ENCODE assay signal across 9 cellular contexts in genomic region chr13:46288570-46289259, GRCh38.
DNase-seq lines count a peak whose midpoint lies in the region; ATAC-seq and TF ChIP-seq lines count a peak whose summit lies in the region.
"Had no signal": no experiment of that assay in that cellular context is flagged by ENCODE, and none has a peak within 500 bp of the region (broad histone marks: within the 10 kb centered on the region; RNA-seq: fewer than 3 reads in every experiment).

No MANE protein-coding gene starts in this region.

- no peak overlapping the region for H3K4me3 ChIP-seq in Karpas-422 (ENCODE audit: low read length)
- H3K4me3 ChIP-seq: skin epidermis had no signal

- H3K4me1 Mint-ChIP-seq in CD4-positive, alpha-beta T cell (ENCODE audit: low read depth) = peaks cover 22% of the 10 kb centered on the region
- peaks cover 6% of the 10 kb centered on the region for H3K4me1 Mint-ChIP-seq in progenitor cell of endocrine pancreas (ENCODE audit: low read depth)
- H3K4me1 Mint-ChIP-seq in activated T-helper 2 cell treated with anti-CD3 and anti-CD28 coated beads, Interferon-gamma antibody, Interleukin-2, Interleukin-4, amounts not matched to agents 10 μg/mL and 5 μg/mL and 100 μg/mL, durations not matched to agents 14 hours and 24 hours and 36 hours (ENCODE audit: low read depth) = peaks cover 23% of the 10 kb centered on the region

- in situ Hi-C loops in SK-MEL-5 (cut with HindIII; ENCODE audit: low pct_unique_long_range_greater_than_20kb, low sequenced_read_pairs) = no loop called here

- no peaks in the 10 kb centered on the region for H3K27me3 Mint-ChIP-seq in CD4-positive, alpha-beta T cell
- H3K27me3 Mint-ChIP-seq in progenitor cell of endocrine pancreas = no peaks in the 10 kb centered on the region
- H3K27me3 Mint-ChIP-seq in activated T-helper 2 cell treated with anti-CD3 and anti-CD28 coated beads, Interferon-gamma antibody, Interleukin-2, Interleukin-4, amounts not matched to agents 10 μg/mL and 5 μg/mL and 100 μg/mL, durations not matched to agents 14 hours and 24 hours and 36 hours (ENCODE audit: low read depth) = no peaks in the 10 kb centered on the region

- ATAC-seq in CD4-positive, alpha-beta T cell (ENCODE audit: poor library complexity) = peak; percentile 96
- peak; percentile 65 for ATAC-seq in GM18505 (IDR thresholded peaks at IDR 0.05; ENCODE audit: unreplicated experiment)
- ATAC-seq in HG02588 (IDR thresholded peaks at IDR 0.05; ENCODE audit: unreplicated experiment) = no peak

- H3K36me3 ChIP-seq in Karpas-422 (ENCODE audit: insufficient read depth, low read length) = no peaks in the 10 kb centered on the region

- H3K9me3 ChIP-seq in CD4-positive, alpha-beta T cell (ENCODE audit: control insufficient read depth, low read length) = no peaks in the 10 kb centered on the region
- H3K9me3 ChIP-seq in Karpas-422 (ENCODE audit: low read length) = no peaks in the 10 kb centered on the region

- no peaks in the 10 kb centered on the region for H4K20me1 ChIP-seq in Karpas-422 (ENCODE audit: insufficient read depth, low read depth, low read length)

- no peak for DNase-seq in CD4-positive, alpha-beta T cell
- DNase-seq in Karpas-422 (peak; percentile 80), SK-MEL-5 (ENCODE audit: low read depth, low spot score) (peak; percentile 85), fibroblast of peridontal ligament (ENCODE audit: extremely low read depth) (peak; percentile 70), progenitor cell of endocrine pancreas (ENCODE audit: low spot score, unreplicated experiment) (no peak)
- no peak for DNase-seq in activated T-helper 2 cell treated with anti-CD3 and anti-CD28 coated beads, Interferon-gamma antibody, Interleukin-2, Interleukin-4, amounts not matched to agents 10 μg/mL and 5 μg/mL and 100 μg/mL, durations not matched to agents 14 hours and 24 hours and 36 hours (ENCODE audit: low spot score)

- no peak overlapping the region for H3K4me2 ChIP-seq in Karpas-422 (ENCODE audit: low read depth, low read length, poor library complexity, severe bottlenecking)

- no peak overlapping the region for H2AFZ ChIP-seq in Karpas-422 (ENCODE audit: low read length)

- H3K4me1 ChIP-seq in Karpas-422 (ENCODE audit: low read length) = no peaks in the 10 kb centered on the region

- H3K9me3 Mint-ChIP-seq in CD4-positive, alpha-beta T cell = no peaks in the 10 kb centered on the region
- H3K9me3 Mint-ChIP-seq in progenitor cell of endocrine pancreas (ENCODE audit: low read depth) = no peaks in the 10 kb centered on the region
- no peaks in the 10 kb centered on the region for H3K9me3 Mint-ChIP-seq in activated T-helper 2 cell treated with anti-CD3 and anti-CD28 coated beads, Interferon-gamma antibody, Interleukin-2, Interleukin-4, amounts not matched to agents 10 μg/mL and 5 μg/mL and 100 μg/mL, durations not matched to agents 14 hours and 24 hours and 36 hours

- no peak for TF ChIP-seq POLR2A in GM18505 (IDR thresholded peaks at IDR 0.05; ENCODE audit: borderline replicate concordance, extremely low read depth, insufficient read depth, insufficient read length)

- no peaks in the 10 kb centered on the region for H3K36me3 Mint-ChIP-seq in CD4-positive, alpha-beta T cell (ENCODE audit: low read depth)
- H3K36me3 Mint-ChIP-seq in progenitor cell of endocrine pancreas (ENCODE audit: insufficient read depth) = no peaks in the 10 kb centered on the region
- H3K36me3 Mint-ChIP-seq in activated T-helper 2 cell treated with anti-CD3 and anti-CD28 coated beads, Interferon-gamma antibody, Interleukin-2, Interleukin-4, amounts not matched to agents 10 μg/mL and 5 μg/mL and 100 μg/mL, durations not matched to agents 14 hours and 24 hours and 36 hours (ENCODE audit: low read depth) = no peaks in the 10 kb centered on the region

- H3K79me2 ChIP-seq in Karpas-422 (ENCODE audit: low read length) = no peaks in the 10 kb centered on the region

- peak; percentile 90 for TF ChIP-seq CTCF in CD4-positive, alpha-beta T cell (IDR thresholded peaks at IDR 0.05)
- TF ChIP-seq CTCF in progenitor cell of endocrine pancreas (IDR thresholded peaks at IDR 0.05; ENCODE audit: unreplicated experiment) = peak; percentile 80

- H3K27ac Mint-ChIP-seq in CD4-positive, alpha-beta T cell = peak overlapping the region; percentile 11
- H3K27ac Mint-ChIP-seq in progenitor cell of endocrine pancreas = no peak overlapping the region
- H3K27ac Mint-ChIP-seq in activated T-helper 2 cell treated with anti-CD3 and anti-CD28 coated beads, Interferon-gamma antibody, Interleukin-2, Interleukin-4, amounts not matched to agents 10 μg/mL and 5 μg/mL and 100 μg/mL, durations not matched to agents 14 hours and 24 hours and 36 hours = no peak overlapping the region

- no peak overlapping the region for H3K9ac ChIP-seq in Karpas-422 (ENCODE audit: low read length)

- POLR2A ChIA-PET in CD4-positive, alpha-beta T cell (lab: Charles Lee) = interaction anchor here (1.2 kb wide), 1 partner anchor 106 kb away, joined by 3 read pairs; the partner anchor contains the start of gene LCP1

- H3K27ac ChIP-seq in CD4-positive, alpha-beta T cell (ENCODE audit: low read depth, low read length) = no peak overlapping the region
- H3K27ac ChIP-seq in Karpas-422 (ENCODE audit: low read length) = no peak overlapping the region
- H3K27ac ChIP-seq: skin epidermis had no signal

- H3K4me3 Mint-ChIP-seq in CD4-positive, alpha-beta T cell = no peak overlapping the region
- no peak overlapping the region for H3K4me3 Mint-ChIP-seq in progenitor cell of endocrine pancreas (ENCODE audit: low read depth)
- H3K4me3 Mint-ChIP-seq in activated T-helper 2 cell treated with anti-CD3 and anti-CD28 coated beads, Interferon-gamma antibody, Interleukin-2, Interleukin-4, amounts not matched to agents 10 μg/mL and 5 μg/mL and 100 μg/mL, durations not matched to agents 14 hours and 24 hours and 36 hours (ENCODE audit: low read depth) = no peak overlapping the region

- H3K9me2 ChIP-seq in Karpas-422 (replicated peaks; ENCODE audit: insufficient read depth, low read length) = no peaks in the 10 kb centered on the region

- intact Hi-C loops in CD4-positive, alpha-beta T cell (cut with DNase I, micrococcal nuclease) = loop anchor here (1.0 to 5.0 kb wide), 4 partner anchors 34 to 128 kb away; no protein-coding TSS in a partner anchor
- intact Hi-C loops in activated T-helper 2 cell treated with anti-CD3 and anti-CD28 coated beads, Interferon-gamma antibody, Interleukin-2, Interleukin-4, amounts not matched to agents 10 μg/mL and 5 μg/mL and 100 μg/mL, durations not matched to agents 14 hours and 24 hours and 36 hours (cut with micrococcal nuclease) = loop anchor here (2.0 kb wide), 2 partner anchors 128 to 236 kb away; partner anchors contain the start of gene ZC3H13

- no peaks in the 10 kb centered on the region for H3K27me3 ChIP-seq in CD4-positive, alpha-beta T cell (ENCODE audit: control insufficient read depth, insufficient read depth, low read length)
- H3K27me3 ChIP-seq in Karpas-422 (ENCODE audit: low read length) = no peaks in the 10 kb centered on the region

- CTCF ChIA-PET in CD4-positive, alpha-beta T cell (lab: Charles Lee) = interaction anchor here (0.8 to 1.0 kb wide), 2 partner anchors 9 to 33 kb away, joined by 3 to 4 read pairs; no protein-coding TSS in a partner anchor

Comparison
In these comparisons a context has a peak if more than half of its experiments do, and no peak if none do; other contexts are left out.
1. DNase-seq: peak in Karpas-422 (single experiment), SK-MEL-5 (single experiment) and fibroblast of peridontal ligament (single experiment); none in CD4-positive, alpha-beta T cell (0 of 10), progenitor cell of endocrine pancreas (single experiment) and activated T-helper 2 cell treated with anti-CD3 and anti-CD28 coated beads, Interferon-gamma antibody, Interleukin-2, Interleukin-4, amounts not matched to agents 10 μg/mL and 5 μg/mL and 100 μg/mL, durations not matched to agents 14 hours and 24 hours and 36 hours (single experiment).